Comparison of ENCODE assay signal across 8 cellular contexts in the genomic region with DNA sequence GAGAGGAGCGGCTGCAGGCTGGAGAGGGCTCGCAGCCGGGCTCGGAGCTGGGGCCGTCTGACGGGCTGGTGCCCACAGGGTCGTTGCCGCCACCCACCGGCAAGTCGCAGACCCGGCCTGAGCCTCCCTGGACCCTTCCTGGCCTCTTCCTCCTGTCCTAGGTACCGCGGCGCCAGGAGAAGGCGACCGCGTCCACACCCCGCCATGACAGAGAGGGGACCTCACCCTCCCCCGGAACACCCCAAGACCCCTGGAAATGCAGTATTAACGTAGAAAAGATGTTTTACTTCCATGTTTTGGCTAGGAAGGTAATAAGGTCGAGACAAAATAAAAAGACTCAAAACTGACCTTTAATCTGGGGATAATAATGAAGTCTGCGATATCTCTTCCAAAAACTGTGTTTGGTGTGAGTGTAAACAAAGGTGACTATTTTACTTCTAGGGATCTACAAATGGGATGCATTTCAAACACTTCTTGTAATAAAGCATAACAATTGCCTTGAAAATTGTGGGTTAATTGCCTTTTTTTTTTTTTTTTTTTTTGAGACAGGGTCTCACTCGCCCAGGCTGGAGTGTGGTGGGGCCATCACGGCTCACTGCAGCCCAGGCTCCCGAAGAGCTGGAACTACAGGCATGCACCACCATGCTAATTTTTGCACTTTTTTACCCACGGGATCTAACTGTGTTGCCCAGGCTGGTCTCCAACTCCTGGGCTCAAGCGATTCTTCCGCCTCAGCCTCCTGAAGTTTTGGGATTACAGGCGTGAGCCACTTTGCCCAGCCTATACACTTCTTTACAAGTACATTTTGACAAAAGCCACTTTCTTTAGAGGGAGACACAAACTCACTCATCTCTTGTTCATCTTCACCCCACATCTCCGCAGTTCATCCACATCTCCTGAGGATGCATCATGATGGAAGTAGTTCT. TPM values are rescaled to one million over a fixed set of nuclear protein-coding genes. Genes with fewer than 3 reads are reported as not detected.
DNase-seq lines count a peak whose midpoint lies in the region; ATAC-seq and TF ChIP-seq lines count a peak whose summit lies in the region.

No MANE protein-coding gene starts in this region.

- H3K4me1 ChIP-seq in mucosa of descending colon (ENCODE audit: low read depth): peaks cover 13% of the 10 kb centered on the region

- peak overlapping the region; percentile 89 to 99 (median 97) for H3K4me3 Mint-ChIP-seq in brain

- intact Hi-C loops in mucosa of descending colon (cut with DNase I, micrococcal nuclease): no loop called here

- peak in 1 of 2 experiments; percentile 49 for TF ChIP-seq CTCF in brain (conservative IDR thresholded peaks at IDR 0.05)
- no peak for TF ChIP-seq CTCF in mucosa of descending colon (IDR thresholded peaks at IDR 0.05)

- peak; percentile 31 for DNase-seq in NCI-H748 treated with DMSO at 0.1 percent for 48 hours (lab: John Stamatoyannopoulos, UW)
- no peak for DNase-seq in NCI-H748 (lab: John Stamatoyannopoulos, UW; ENCODE audit: unreplicated experiment)
- no peak for DNase-seq in mucosa of descending colon
- no peak for DNase-seq in NCI-H1694 (lab: John Stamatoyannopoulos, UW)
- no peak for DNase-seq in hypothalamus (lab: John Stamatoyannopoulos, UW)

- peaks cover 40% of the 10 kb centered on the region for H3K4me1 Mint-ChIP-seq in brain

- H3K36me3 ChIP-seq in mucosa of descending colon (ENCODE audit: low read depth): peaks cover 12% of the 10 kb centered on the region

- H3K27ac Mint-ChIP-seq in brain: peak overlapping the region; percentile 88 to 100 (median 99)

- H3K4me3 ChIP-seq in mucosa of descending colon: peak overlapping the region; percentile 99

- peaks cover 37% of the 10 kb centered on the region for H3K36me3 Mint-ChIP-seq in brain

- peaks cover 12% of the 10 kb centered on the region for H3K27me3 Mint-ChIP-seq in brain

- peaks cover 0 to 3% (median 0%) of the 10 kb centered on the region in 5 experiments for H3K9me3 Mint-ChIP-seq in brain

- H3K9me3 ChIP-seq in mucosa of descending colon: no peaks in the 10 kb centered on the region

- ATAC-seq in HG03196 (IDR thresholded peaks at IDR 0.05; ENCODE audit: unreplicated experiment) (peak; percentile 32), mucosa of descending colon (no peak), HG03565 (IDR thresholded peaks at IDR 0.05; ENCODE audit: unreplicated experiment) (no peak)

RNA-seq across cellular contexts. Expression of a gene that starts 0.8 kb away (rescaled TPM):
- 36.8 TPM for polyA plus RNA-seq in brain (ENCODE audit: insufficient read depth, low read depth, low replicate concordance)
- 100 to 1,000 TPM; 151 to 179 (median 153) TPM for total RNA-seq in mucosa of descending colon

RNA-seq across cellular contexts. Expression of a gene that starts 15.8 kb away (rescaled TPM):
- polyA plus RNA-seq in brain (ENCODE audit: insufficient read depth, low read depth, low replicate concordance): 64.2 TPM
- 10 to 100 TPM; 44.0 to 57.9 (median 48.2) TPM for total RNA-seq in mucosa of descending colon

RNA-seq across cellular contexts. Expression of a gene that starts 24.2 kb away (rescaled TPM):
- not detected for polyA plus RNA-seq in brain (ENCODE audit: insufficient read depth, low read depth, low replicate concordance)
- total RNA-seq in mucosa of descending colon: not detected
